10 cellular contexts compared by ENCODE assay signal in the genomic region with DNA sequence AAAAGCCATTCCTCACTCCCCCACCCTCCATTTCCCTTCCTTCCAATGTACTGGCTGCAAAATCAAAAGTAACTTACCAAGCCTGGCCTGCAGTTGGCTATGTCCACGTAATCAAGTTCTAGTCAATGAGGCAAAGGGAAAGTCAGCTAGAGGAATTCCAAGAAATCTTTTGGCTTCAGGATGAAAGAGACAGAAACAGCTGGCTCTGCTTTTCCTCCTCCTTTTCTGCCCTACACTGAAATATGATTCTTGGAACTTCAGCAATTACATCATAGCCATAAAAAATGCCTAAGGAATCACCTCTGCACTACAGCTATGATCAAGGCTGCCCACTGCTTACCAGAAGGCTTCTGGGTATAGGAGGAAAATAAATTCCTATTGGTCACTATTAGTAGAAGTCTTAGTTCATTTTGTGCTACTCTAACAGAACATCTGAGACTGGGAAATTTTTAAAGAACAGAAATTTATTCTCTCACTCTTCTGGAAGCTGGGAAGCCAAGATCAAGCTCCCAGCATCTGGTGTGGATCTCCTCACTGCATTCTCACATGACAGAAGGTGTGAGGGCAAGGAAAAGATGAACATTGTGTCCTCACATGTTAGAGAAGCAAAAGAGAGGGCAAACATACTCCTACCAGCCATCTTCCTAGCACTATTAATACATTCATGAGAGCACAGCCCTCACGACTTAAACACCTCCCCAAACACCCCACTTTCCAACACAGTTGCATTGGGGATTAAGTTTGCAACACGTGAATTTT.
DNase-seq lines count a peak whose midpoint lies in the region; ATAC-seq and TF ChIP-seq lines count a peak whose summit lies in the region.
"Had no signal": no experiment of that assay in that cellular context is flagged by ENCODE, and none has a peak within 500 bp of the region (broad histone marks: within the 10 kb centered on the region; RNA-seq: fewer than 3 reads in every experiment).

No MANE protein-coding gene starts in this region.

- no peaks in the 10 kb centered on the region for H3K36me3 ChIP-seq in kidney epithelial cell (ENCODE audit: control insufficient read depth, insufficient read depth, low read length)
- H3K36me3 ChIP-seq in subcutaneous abdominal adipose tissue (ENCODE audit: control insufficient read depth in 5 of 5, insufficient read depth in 5 of 5, low read length in 5 of 5), result no peaks in the 10 kb centered on the region

- H3K4me1 ChIP-seq in subcutaneous abdominal adipose tissue (ENCODE audit: control insufficient read depth in 5 of 5, insufficient read depth in 5 of 5, low read length in 5 of 5), result peaks cover 0 to 6% (median 0%) of the 10 kb centered on the region in 5 donors

- peak overlapping the region in 1 of 5 donors; percentile 35 for H3K9ac ChIP-seq in subcutaneous abdominal adipose tissue (ENCODE audit: low read length in 5 of 5)

- no peaks in the 10 kb centered on the region for H3K9me3 ChIP-seq in subcutaneous abdominal adipose tissue (ENCODE audit: control insufficient read depth in 5 of 5, low read length in 5 of 5)

- DNase-seq in HFF-Myc (ENCODE audit: extremely low read depth, low read depth) (peak; percentile 78), astrocyte of the spinal cord (ENCODE audit: low read depth, low spot score) (peak; percentile 91), kidney epithelial cell (ENCODE audit: low read depth) (peak; percentile 31)
- DNase-seq in activated CD8-positive, alpha-beta memory T cell treated with anti-CD3 and anti-CD28 coated beads, Interleukin-2, amount 50 U/mL, for 4 hours, result no peak
- DNase-seq: NCI-H446 treated with DMSO at 0.1 percent for 48 hours, posterior cingulate gyrus, T-cell had no signal

- H3K27me3 ChIP-seq in kidney epithelial cell (ENCODE audit: control insufficient read depth, insufficient read depth, low read length) (no peaks in the 10 kb centered on the region), subcutaneous abdominal adipose tissue (ENCODE audit: control insufficient read depth in 5 of 5, insufficient read depth in 4 of 5, low read length in 5 of 5) (no peaks in the 10 kb centered on the region)

- TF ChIP-seq CTCF in HFF-Myc (IDR thresholded peaks at IDR 0.05; ENCODE audit: low read depth, low read length, missing control alignments), result no peak
- TF ChIP-seq CTCF in astrocyte of the spinal cord (IDR thresholded peaks at IDR 0.05; ENCODE audit: low read depth, low read length), result no peak
- TF ChIP-seq CTCF in kidney epithelial cell (IDR thresholded peaks at IDR 0.05; ENCODE audit: insufficient read depth, low read length, poor library complexity, severe bottlenecking), result no peak

- ATAC-seq in HG02623 (IDR thresholded peaks at IDR 0.05; ENCODE audit: unreplicated experiment) (no peak), GM21367 (IDR thresholded peaks at IDR 0.05; ENCODE audit: unreplicated experiment) (no peak)
- ATAC-seq: T-cell had no signal

- peak overlapping the region; percentile 56 for H3K27ac ChIP-seq in subcutaneous abdominal adipose tissue (ENCODE audit: low read depth, low read length)

- no peak overlapping the region for H3K4me3 ChIP-seq in HFF-Myc (replicated peaks; ENCODE audit: low read depth, low read length)
- H3K4me3 ChIP-seq in astrocyte of the spinal cord (ENCODE audit: low read depth, low read length), result no peak overlapping the region
- H3K4me3 ChIP-seq in kidney epithelial cell (ENCODE audit: low read depth, low read length), result no peak overlapping the region
- no peak overlapping the region for H3K4me3 ChIP-seq in subcutaneous abdominal adipose tissue (ENCODE audit: low read depth in 1 of 5, low read length in 5 of 5)

- in situ Hi-C loops in astrocyte of the spinal cord (cut with HindIII; ENCODE audit: low sequenced_read_pairs), result no loop called here
